In genomic region chr11:134691985-134692384, GRCh38 we compare ENCODE assay signal across 23 cellular contexts.
DNase-seq lines count a peak whose midpoint lies in the region; ATAC-seq, FAIRE-seq and TF ChIP-seq lines count a peak whose summit lies in the region.
"Had no signal": no experiment of that assay in that cellular context is flagged by ENCODE, and none has a peak within 500 bp of the region (broad histone marks: within the 10 kb centered on the region; RNA-seq: fewer than 3 reads in every experiment).

No MANE protein-coding gene starts in this region.

- no peaks in the 10 kb centered on the region for H3K4me1 ChIP-seq in H1 (replicated peaks in 1 of 4; ENCODE audit: control insufficient read depth in 3 of 4, insufficient read depth in 4 of 4, low read length in 3 of 4)
- H3K4me1 ChIP-seq: adrenal gland, HAP-1, upper lobe of left lung had no signal

- no peak overlapping the region for H4K5ac ChIP-seq in H1 (ENCODE audit: insufficient read length, low read depth, low read length)

- H4K8ac ChIP-seq in H1 (ENCODE audit: extremely low read depth, insufficient read depth, low read length), result no peak overlapping the region

- TF ChIP-seq RAD21 in H1 (IDR thresholded peaks at IDR 0.05 in 1 of 2, conservative IDR thresholded peaks at IDR 0.05 in 1 of 2; ENCODE audit: low read depth in 2 of 2, low read length in 2 of 2), result no peak

- H3K4me3 ChIP-seq in H1 (ENCODE audit: extremely low read depth in 1 of 4, insufficient read depth in 2 of 4, low read depth in 3 of 4, low read length in 4 of 4), result no peak overlapping the region
- H3K4me3 ChIP-seq: adrenal gland, HAP-1, upper lobe of left lung had no signal

- ATAC-seq in GM21447 (IDR thresholded peaks at IDR 0.05; ENCODE audit: unreplicated experiment), result no peak
- ATAC-seq: activated CD8-positive, alpha-beta T cell treated with anti-CD3 and anti-CD28 coated beads, Interleukin-2, amount 10 ng/mL, durations not matched to agents 7 days and 5 days; left colon; natural killer cell had no signal

- TF ChIP-seq EP300 in H1 (IDR thresholded peaks at IDR 0.05; ENCODE audit: borderline replicate concordance in 1 of 2, low read depth in 2 of 2, low read length in 2 of 2), result no peak

- H3K79me1 ChIP-seq in H1 (ENCODE audit: low read depth, low read length), result no peaks in the 10 kb centered on the region

- H3K27me3 Mint-ChIP-seq in activated CD4-positive, alpha-beta T cell treated with anti-CD3 and anti-CD28 coated beads, Interleukin-2, amount 10 ng/mL, durations not matched to agents 24 days and 14 days, result peaks cover 9% of the 10 kb centered on the region

- H2BK5ac ChIP-seq in H1 (ENCODE audit: low read depth, low read length), result no peak overlapping the region

- H3K56ac ChIP-seq in H1 (replicated peaks; ENCODE audit: insufficient read length, low read depth, low read length), result no peak overlapping the region

- no peak overlapping the region for H2AK5ac ChIP-seq in H1 (ENCODE audit: low read depth, low read length)

- H2BK12ac ChIP-seq in H1 (ENCODE audit: low read depth, low read length), result no peak overlapping the region

- DNase-seq in COLO829 (ENCODE audit: low spot score), result peak; percentile 84
- DNase-seq in RKO (ENCODE audit: low spot score), result peak; percentile 16
- no peak for DNase-seq in H1 (ENCODE audit: low read depth in 1 of 2, low spot score in 2 of 2)
- peak; percentile 55 for DNase-seq in kidney glomerular epithelial cell (lab: John Stamatoyannopoulos, UW)
- no peak for DNase-seq in A172 (ENCODE audit: low spot score)
- DNase-seq in activated gamma-delta T cell treated with Interleukin-2 at 50 U/mL for 16 hours, result no peak
- DNase-seq in activated CD4-positive, alpha-beta T cell treated with anti-CD3 and anti-CD28 coated beads, Interleukin-2, amount 10 ng/mL, durations not matched to agents 24 days and 14 days, result no peak
- DNase-seq: ACHN; activated B cell treated with CpG ODN at 0.5 μM for 24 hours; activated CD8-positive, alpha-beta T cell treated with anti-CD3 and anti-CD28 coated beads, Interleukin-2, amount 10 ng/mL, durations not matched to agents 7 days and 5 days; activated gamma-delta T cell; adrenal gland; central memory CD4-positive, alpha-beta T cell; KG1; left colon; midbrain; natural killer cell; NCI-H1694 treated with DMSO at 0.1 percent for 48 hours; NCI-H2171 treated with DMSO at 0.1 percent for 48 hours; T1000; upper lobe of left lung had no signal

- no peak for FAIRE-seq in H1 (lab: Jason Lieb, UNC)

- H3K27ac ChIP-seq in H1 (ENCODE audit: low read depth, low read length), result no peak overlapping the region
- H3K27ac ChIP-seq: adrenal gland, upper lobe of left lung had no signal

- TF ChIP-seq POLR2A in H1 (IDR thresholded peaks at IDR 0.05; ENCODE audit: control extremely low read depth in 1 of 2, low read depth in 2 of 2, low read length in 2 of 2), result no peak

- no peak overlapping the region for H3K14ac ChIP-seq in H1 (ENCODE audit: insufficient read length)

- no peak overlapping the region for H3K23ac ChIP-seq in H1 (ENCODE audit: insufficient read length)

- WGBS in H1 (ENCODE audit: extremely low coverage in 1 of 2, insufficient coverage in 1 of 2, insufficient read length in 1 of 2, insufficient replicate concordance in 2 of 2, low coverage in 1 of 2, low lambda C conversion rate in 2 of 2, missing lambda C conversion rate in 1 of 2), 2 experiments, result 82% methylated on average over 6 of the region's 6 CpGs; no CpG with 5 or more reads in 1 of the 2 experiments

- H3K36me3 Mint-ChIP-seq in activated CD4-positive, alpha-beta T cell treated with anti-CD3 and anti-CD28 coated beads, Interleukin-2, amount 10 ng/mL, durations not matched to agents 24 days and 14 days (ENCODE audit: low read depth), result no peaks in the 10 kb centered on the region
- H3K36me3 Mint-ChIP-seq: natural killer cell had no signal

- H4K91ac ChIP-seq in H1 (replicated peaks; ENCODE audit: insufficient read length, low read length), result no peak overlapping the region

- H2BK20ac ChIP-seq in H1 (ENCODE audit: low read length), result no peak overlapping the region

- H2BK15ac ChIP-seq in H1 (ENCODE audit: low read length), result no peak overlapping the region

- no peaks in the 10 kb centered on the region for H3K9me3 Mint-ChIP-seq in activated CD4-positive, alpha-beta T cell treated with anti-CD3 and anti-CD28 coated beads, Interleukin-2, amount 10 ng/mL, durations not matched to agents 24 days and 14 days
- H3K9me3 Mint-ChIP-seq: activated B cell treated with CpG ODN at 0.5 μM for 24 hours, natural killer cell had no signal

- POLR2A ChIA-PET in H1 (lab: Charles Lee; ENCODE audit: partially characterized antibody), result no interaction called here

- no peak overlapping the region for H3K4ac ChIP-seq in H1 (replicated peaks; ENCODE audit: insufficient read length, low read depth, low read length)

- CTCF ChIA-PET in H1 (lab: Charles Lee; ENCODE audit: partially characterized antibody), result interaction anchor here (1.6 kb wide), 1 partner anchor 34 kb away, joined by 4 read pairs; no protein-coding TSS in a partner anchor

- no peak overlapping the region for H3K27ac Mint-ChIP-seq in activated CD4-positive, alpha-beta T cell treated with anti-CD3 and anti-CD28 coated beads, Interleukin-2, amount 10 ng/mL, durations not matched to agents 24 days and 14 days
- H3K27ac Mint-ChIP-seq: activated B cell treated with CpG ODN at 0.5 μM for 24 hours; activated CD8-positive, alpha-beta T cell treated with anti-CD3 and anti-CD28 coated beads, Interleukin-2, amount 10 ng/mL, durations not matched to agents 7 days and 5 days; natural killer cell had no signal

- no peaks in the 10 kb centered on the region for H3K9me3 ChIP-seq in H1 (ENCODE audit: insufficient read depth in 2 of 2, low read depth in 1 of 2, low read length in 1 of 2)
- H3K9me3 ChIP-seq: adrenal gland, HAP-1, upper lobe of left lung had no signal

- no peaks in the 10 kb centered on the region for H3K79me2 ChIP-seq in H1 (ENCODE audit: control insufficient read depth in 1 of 2, insufficient read depth in 2 of 2, low read length in 2 of 2)

- intact Hi-C loops in activated CD4-positive, alpha-beta T cell treated with anti-CD3 and anti-CD28 coated beads, Interleukin-2, amount 10 ng/mL, durations not matched to agents 24 days and 14 days (cut with micrococcal nuclease), result no loop called here

- H3K4me2 ChIP-seq in H1 (ENCODE audit: insufficient read depth in 1 of 2, low read depth in 2 of 2, low read length in 2 of 2), result no peak overlapping the region

- no peak overlapping the region for H3K4me3 Mint-ChIP-seq in activated CD4-positive, alpha-beta T cell treated with anti-CD3 and anti-CD28 coated beads, Interleukin-2, amount 10 ng/mL, durations not matched to agents 24 days and 14 days
- H3K4me3 Mint-ChIP-seq: activated B cell treated with CpG ODN at 0.5 μM for 24 hours; activated CD8-positive, alpha-beta T cell treated with anti-CD3 and anti-CD28 coated beads, Interleukin-2, amount 10 ng/mL, durations not matched to agents 7 days and 5 days; natural killer cell had no signal

- H2BK120ac ChIP-seq in H1 (replicated peaks; ENCODE audit: low read depth, low read length), result no peak overlapping the region

- H2AFZ ChIP-seq in H1 (ENCODE audit: low read length), result no peak overlapping the region

- no peak overlapping the region for H3K9ac ChIP-seq in H1 (replicated peaks in 1 of 4; ENCODE audit: extremely low read depth in 1 of 4, low read depth in 3 of 4, low read length in 3 of 4)

- no peaks in the 10 kb centered on the region for H3K4me1 Mint-ChIP-seq in activated CD4-positive, alpha-beta T cell treated with anti-CD3 and anti-CD28 coated beads, Interleukin-2, amount 10 ng/mL, durations not matched to agents 24 days and 14 days
- H3K4me1 Mint-ChIP-seq: activated B cell treated with CpG ODN at 0.5 μM for 24 hours, natural killer cell had no signal

- H3K23me2 ChIP-seq in H1 (ENCODE audit: low read depth, low read length), result no peaks in the 10 kb centered on the region; the same call in 1 of the 2 replicates

- no peaks in the 10 kb centered on the region for H4K20me1 ChIP-seq in H1 (replicated peaks in 1 of 2; ENCODE audit: control insufficient read depth in 1 of 2, insufficient read depth in 2 of 2, low read length in 2 of 2)

- H3K36me3 ChIP-seq in H1 (ENCODE audit: control insufficient read depth in 2 of 4, insufficient read depth in 4 of 4, low read length in 3 of 4), result no peaks in the 10 kb centered on the region
- H3K36me3 ChIP-seq: adrenal gland, HAP-1, upper lobe of left lung had no signal

- no peak for TF ChIP-seq CTCF in H1 (IDR thresholded peaks at IDR 0.05; ENCODE audit: control extremely low read depth in 1 of 3, insufficient read depth in 1 of 3, low read depth in 1 of 3, low read length in 3 of 3)

- no peaks in the 10 kb centered on the region for H3K27me3 ChIP-seq in H1 (replicated peaks in 1 of 4; ENCODE audit: control insufficient read depth in 3 of 4, extremely low read depth in 1 of 4, insufficient read depth in 3 of 4, low read length in 3 of 4)
- H3K27me3 ChIP-seq: upper lobe of left lung had no signal

- no peak overlapping the region for H3K18ac ChIP-seq in H1 (ENCODE audit: extremely low read depth, low read length)

TF ChIP-seq in H1, 55 proteins besides CTCF, POLR2A, EP300 and RAD21:
- TF ChIP-seq BACH1 (IDR thresholded peaks at IDR 0.05; ENCODE audit: low read length), result 0 out of 2 replicates have a peak, but pooled peaks have one; percentile 34
- TF ChIP-seq MAFK (IDR thresholded peaks at IDR 0.05; ENCODE audit: low read depth, low read length), result peak; percentile 8; the same call in 1 of the 2 replicates
- TF ChIP-seq BRCA1 (IDR thresholded peaks at IDR 0.05; ENCODE audit: low read depth, low read length), result no peak

Comparison
In these comparisons a context has a peak if more than half of its experiments do, and no peak if none do; other contexts are left out.
1. DNase-seq: peak in COLO829 (single experiment), RKO (single experiment) and kidney glomerular epithelial cell (single experiment); none in H1 (0 of 2), A172 (single experiment), activated gamma-delta T cell treated with Interleukin-2 at 50 U/mL for 16 hours (single experiment) and activated CD4-positive, alpha-beta T cell treated with anti-CD3 and anti-CD28 coated beads, Interleukin-2, amount 10 ng/mL, durations not matched to agents 24 days and 14 days (single experiment).